Comparison of ENCODE assay signal across 31 cellular contexts in genomic region chr1:100524355-100524754, GRCh38. TPM values are rescaled to one million over a fixed set of nuclear protein-coding genes. Genes with fewer than 3 reads are reported as not detected.
"Had no signal": no experiment of that assay in that cellular context is flagged by ENCODE, and none has a peak within 500 bp of the region (broad histone marks: within the 10 kb centered on the region; RNA-seq: fewer than 3 reads in every experiment).

No MANE protein-coding gene starts in this region.

- H3K27me3 ChIP-seq: adrenal gland, body of pancreas, colonic mucosa had no signal

- H3K36me3 ChIP-seq: adrenal gland, colonic mucosa had no signal

- DNase-seq: activated CD4-positive, alpha-beta memory T cell treated with anti-CD3 and anti-CD28 coated beads, Interleukin-2, amount 10 ng/mL, durations not matched to agents 7 days and 5 days; activated CD4-positive, alpha-beta T cell treated with anti-CD3 and anti-CD28 coated beads for 36 hours; activated CD4-positive, alpha-beta T cell treated with anti-CD3 and anti-CD28 coated beads, Interleukin-2, amount 10 ng/mL, durations not matched to agents 24 days and 14 days; activated CD4-positive, alpha-beta T cell treated with anti-CD3 and anti-CD28 coated beads, Interleukin-2, amount 50 U/mL, for 4 hours; activated CD4-positive, CD25-positive, alpha-beta regulatory T cell; activated CD4-positive, CD25-positive, alpha-beta regulatory T cell treated with anti-CD3 and anti-CD28 coated beads, Interleukin-2, amount 50 U/mL, for 72 hours; activated CD8-positive, alpha-beta memory T cell treated with anti-CD3 and anti-CD28 coated beads, Interleukin-2, amount 50 U/mL, for 48 hours; activated effector memory CD4-positive, alpha-beta T cell treated with Interleukin-2 at 50 U/mL for 16 hours; activated gamma-delta T cell treated with Interleukin-2 at 50 U/mL for 16 hours; activated naive CD4-positive, alpha-beta T cell treated with anti-CD3 and anti-CD28 coated beads for 36 hours; activated naive CD8-positive, alpha-beta T cell treated with anti-CD3 and anti-CD28 coated beads for 36 hours; activated naive CD8-positive, alpha-beta T cell treated with anti-CD3 and anti-CD28 coated beads, Interleukin-2, amount 50 U/mL, for 24 hours; activated T-cell treated with anti-CD3 and anti-CD28 coated beads for 4 hours; activated T-cell treated with anti-CD3 and anti-CD28 coated beads, Interleukin-2, amount 50 U/mL, for 24 hours; adrenal gland; amygdala; aorta; body of pancreas; central memory CD4-positive, alpha-beta T cell; cerebellar nuclear complex; colonic mucosa; effector CD8-positive, alpha-beta T cell; esophagus squamous epithelium; foreskin melanocyte; head of caudate nucleus; T-helper 2 cell had no signal

- H3K4me1 ChIP-seq: body of pancreas, colonic mucosa had no signal

- ATAC-seq: activated CD4-positive, alpha-beta T cell treated with anti-CD3 and anti-CD28 coated beads for 36 hours; activated naive CD8-positive, alpha-beta T cell treated with anti-CD3 and anti-CD28 coated beads, Interleukin-2, amount 50 U/mL, for 24 hours; activated T-helper 17 cell treated with anti-CD3 and anti-CD28 coated beads, Interleukin-2, amount 50 U/mL, for 72 hours; body of pancreas had no signal

- H3K9me3 ChIP-seq: adrenal gland, body of pancreas, colonic mucosa, esophagus squamous epithelium had no signal

- H3K27ac ChIP-seq: adrenal gland, body of pancreas, colonic mucosa, epithelial cell of prostate, esophagus squamous epithelium had no signal

- H3K4me3 ChIP-seq: adrenal gland, body of pancreas, colonic mucosa, esophagus squamous epithelium had no signal

RNA-seq across cellular contexts. Expression of gene GPR88, which starts 13.6 kb away (rescaled TPM):
- total RNA-seq: activated CD4-positive, alpha-beta memory T cell treated with anti-CD3 and anti-CD28 coated beads, Interleukin-2, amount 10 ng/mL, durations not matched to agents 7 days and 5 days; activated CD4-positive, alpha-beta T cell treated with anti-CD3 and anti-CD28 coated beads, Interleukin-2, amount 10 ng/mL, durations not matched to agents 24 days and 14 days; activated naive CD4-positive, alpha-beta T cell treated with anti-CD3 and anti-CD28 coated beads for 36 hours; dermis microvascular lymphatic vessel endothelial cell; esophagus squamous epithelium; fibroblast of lung; fibroblast of villous mesenchyme had no signal
- polyA plus RNA-seq: fibroblast of lung had no signal
